2 cellular contexts compared by ENCODE assay signal in genomic region chr16:467261-467871, GRCh38.
TF ChIP-seq lines count a peak whose summit lies in the region.
"Not testable (repeated sequence)": the region's sequence is repeated elsewhere in the genome, so short reads cannot be mapped to it uniquely, and the experiment has no call there.

No MANE protein-coding gene starts in this region.

TF ChIP-seq in WTC11, 78 proteins besides CTCF, POLR2A, EP300 and RAD21:
- 0 out of 2 replicates have a peak, but pooled peaks have one; percentile 29 for TF ChIP-seq ZNF263 (CRISPR knock-in tag; IDR thresholded peaks at IDR 0.05; ENCODE audit: low read depth)

TF ChIP-seq in K562, 482 proteins besides CTCF, POLR2A, EP300 and RAD21:
- peak; percentile 28 for TF ChIP-seq PCBP1 (IDR thresholded peaks at IDR 0.05; ENCODE audit: low read depth, low read length, poor library complexity, severe bottlenecking)
- peak; percentile 85 for TF ChIP-seq ZNF263 (CRISPR knock-in tag; IDR thresholded peaks at IDR 0.05; ENCODE audit: borderline replicate concordance)
- TF ChIP-seq TEAD4 (IDR thresholded peaks at IDR 0.05; ENCODE audit: low read length) = peak; percentile 38; the same call in 1 of the 2 replicates
- TF ChIP-seq TEAD4 (CRISPR knock-in tag; IDR thresholded peaks at IDR 0.05; ENCODE audit: borderline replicate concordance) = not testable (repeated sequence)
- peak; percentile 78 for TF ChIP-seq EGR1 (conservative IDR thresholded peaks at IDR 0.05)
- 0 out of 2 replicates have a peak, but pooled peaks have one; percentile 22 for TF ChIP-seq ZBTB7A (IDR thresholded peaks at IDR 0.05; ENCODE audit: borderline replicate concordance, control insufficient read depth, low read depth, low read length)
- TF ChIP-seq MBD2 (IDR thresholded peaks at IDR 0.05; ENCODE audit: borderline replicate concordance, low read depth) = peak; percentile 93
TF ChIP-seq in K562: peak in this region for 6; not testable (repeated sequence) for 476.
